Comparison of ENCODE assay signal across 21 cellular contexts in the genomic region with DNA sequence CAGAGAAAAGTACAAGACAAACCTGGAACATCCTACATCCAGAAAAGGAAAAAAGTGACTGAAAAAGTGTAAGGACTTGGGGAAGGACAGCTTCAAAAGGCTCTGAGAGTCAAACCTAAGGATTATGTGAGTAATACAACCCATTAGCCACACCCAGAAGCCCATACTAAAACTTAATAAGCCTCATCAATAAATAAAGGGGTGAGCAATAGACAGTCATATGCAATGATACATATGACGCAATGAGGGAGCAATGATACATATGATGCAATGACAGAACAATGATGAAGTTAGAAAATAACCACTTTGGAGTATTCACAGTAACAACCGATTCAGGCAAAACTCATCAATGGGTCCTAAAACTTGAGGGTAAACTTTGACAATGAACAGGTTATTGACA. TPM values are rescaled to one million over a fixed set of nuclear protein-coding genes. Genes with fewer than 3 reads are reported as not detected.
DNase-seq lines count a peak whose midpoint lies in the region; ATAC-seq and TF ChIP-seq lines count a peak whose summit lies in the region.
"Had no signal": no experiment of that assay in that cellular context is flagged by ENCODE, and none has a peak within 500 bp of the region (broad histone marks: within the 10 kb centered on the region; RNA-seq: fewer than 3 reads in every experiment).

No MANE protein-coding gene starts in this region.

- H3K4me3 ChIP-seq in SK-N-MC (no peak overlapping the region), adrenal gland (no peak overlapping the region)
- H3K4me3 ChIP-seq: BLaER1 treated with 17β-estradiol and CSF1 and Interleukin-3, amounts not matched to agents 10 nM and 100 nM; colonic mucosa had no signal

- H3K9me3 ChIP-seq in SK-N-MC (ENCODE audit: low read depth, low read length) (no peaks in the 10 kb centered on the region), adrenal gland (replicated peaks in 1 of 3) (no peaks in the 10 kb centered on the region)
- H3K9me3 ChIP-seq: BLaER1 treated with 17β-estradiol and CSF1 and Interleukin-3, amounts not matched to agents 10 nM and 100 nM; colonic mucosa had no signal

- peak; percentile 7 for DNase-seq in AG08396 (ENCODE audit: low spot score)
- peak; percentile 59 for DNase-seq in HCEC 1CT
- no peak for DNase-seq in SK-N-MC (ENCODE audit: low read depth, low spot score)
- DNase-seq in fibroblast of gingiva (ENCODE audit: low read depth) = peak; percentile 42
- no peak for DNase-seq in NCI-H510A treated with DMSO at 0.1 percent for 48 hours (lab: John Stamatoyannopoulos, UW)
- no peak for DNase-seq in adrenal gland
- DNase-seq in ecto neural progenitor cell (ENCODE audit: low spot score) = no peak
- DNase-seq: activated CD4-positive, alpha-beta T cell treated with anti-CD3 and anti-CD28 coated beads for 1 hour; activated T-cell treated with anti-CD3 and anti-CD28 coated beads, Interleukin-2, amount 50 U/mL, for 1 hour; amniotic stem cell; colonic mucosa; hypothalamus; KBM-7; left cardiac atrium; NCI-H187; NCI-H526 treated with DMSO at 0.1 percent for 48 hours; stimulated activated CD4-positive, alpha-beta T cell treated with anti-CD3 and anti-CD28 coated beads, Interleukin-4, amount 100 ng/mL, for 24 hours; T-helper 17 cell had no signal

- peak overlapping the region; percentile 32; the same call in 1 of the 2 replicates for H3K27ac ChIP-seq in SK-N-MC
- H3K27ac ChIP-seq in adrenal gland = no peak overlapping the region
- H3K27ac ChIP-seq: BLaER1 treated with 17β-estradiol and CSF1 and Interleukin-3, amounts not matched to agents 10 nM and 100 nM; colonic mucosa had no signal

- no peaks in the 10 kb centered on the region for H3K4me1 ChIP-seq in adrenal gland (replicated peaks in 1 of 2)
- H3K4me1 ChIP-seq: colonic mucosa had no signal

- no peaks in the 10 kb centered on the region for H3K27me3 ChIP-seq in adrenal gland
- H3K27me3 ChIP-seq: BLaER1 treated with 17β-estradiol and CSF1 and Interleukin-3, amounts not matched to agents 10 nM and 100 nM; colonic mucosa had no signal

- no peak for TF ChIP-seq POLR2A in adrenal gland (IDR thresholded peaks at IDR 0.05)

- ATAC-seq in GM21390 (IDR thresholded peaks at IDR 0.05; ENCODE audit: unreplicated experiment) = no peak
- ATAC-seq: left cardiac atrium, sciatic nerve, T-helper 17 cell had no signal

- no peak for TF ChIP-seq CTCF in adrenal gland (IDR thresholded peaks at IDR 0.05)

- H3K36me3 ChIP-seq in SK-N-MC (ENCODE audit: insufficient read depth, low read length) = peaks cover 68% of the 10 kb centered on the region
- peaks cover 0 to 74% of the 10 kb centered on the region in 2 donors for H3K36me3 ChIP-seq in adrenal gland (replicated peaks in 1 of 2)
- H3K36me3 ChIP-seq: colonic mucosa had no signal

- intact Hi-C loops in adrenal gland (cut with DNase I) = no loop called here

- WGBS in adrenal gland, 4 donors = 92 to 98% (median 96%) methylated on average over 2 of the region's 2 CpGs

- no peak overlapping the region for H3K9ac ChIP-seq in SK-N-MC (ENCODE audit: insufficient read length)
- H3K9ac ChIP-seq: BLaER1 treated with 17β-estradiol and CSF1 and Interleukin-3, amounts not matched to agents 10 nM and 100 nM had no signal

RNA-seq across cellular contexts. Expression of gene BRWD1, which starts 50.1 kb away (rescaled TPM):
- total RNA-seq in adrenal gland = 10 to 100 TPM; 28.9 to 81.1 (median 40.2) TPM
- polyA plus RNA-seq in adrenal gland = 10 to 100 TPM; 11.1 to 32.7 (median 16.2) TPM

Comparison
In these comparisons a context has a peak if more than half of its experiments do, and no peak if none do; other contexts are left out.
1. DNase-seq: peak in AG08396 (single experiment), HCEC 1CT (single experiment) and fibroblast of gingiva (single experiment); none in SK-N-MC (single experiment), NCI-H510A treated with DMSO at 0.1 percent for 48 hours (single experiment), adrenal gland (0 of 7) and ecto neural progenitor cell (single experiment).